In genomic region chr12:101414533-101415119, GRCh38 we compare ENCODE assay signal across 9 cellular contexts. TPM values are rescaled to one million over a fixed set of nuclear protein-coding genes. Genes with fewer than 3 reads are reported as not detected.
DNase-seq lines count a peak whose midpoint lies in the region; ATAC-seq and TF ChIP-seq lines count a peak whose summit lies in the region.
"Had no signal": no experiment of that assay in that cellular context is flagged by ENCODE, and none has a peak within 500 bp of the region (broad histone marks: within the 10 kb centered on the region; RNA-seq: fewer than 3 reads in every experiment).

No MANE protein-coding gene starts in this region.

- no peak for ATAC-seq in naive B cell (ENCODE audit: low read depth in 2 of 2)

- TF ChIP-seq CTCF in C4-2B (conservative IDR thresholded peaks at IDR 0.05) (peak; percentile 75), GM13976 (IDR thresholded peaks at IDR 0.05; ENCODE audit: borderline replicate concordance, control extremely low read depth, extremely low read depth, insufficient read depth, missing control alignments) (peak; percentile 41), Loucy (conservative IDR thresholded peaks at IDR 0.05; ENCODE audit: low read length) (peak; percentile 81), endothelial cell (IDR thresholded peaks at IDR 0.05; ENCODE audit: unreplicated experiment) (peak; percentile 48)

- H3F3A ChIP-seq in Loucy (ENCODE audit: low read depth), result no peaks in the 10 kb centered on the region

- no peaks in the 10 kb centered on the region for H3K79me2 ChIP-seq in Loucy (ENCODE audit: insufficient read depth, low read length)

- no peak overlapping the region for H3K9ac ChIP-seq in Loucy (ENCODE audit: low read depth, low read length, poor library complexity, severe bottlenecking)

- DNase-seq in GM13976 (ENCODE audit: low spot score), result peak; percentile 48
- DNase-seq in RPMI7951 (ENCODE audit: low read depth), result peak; percentile 54
- peak; percentile 55 for DNase-seq in endothelial cell (ENCODE audit: low spot score)
- DNase-seq in naive B cell, result peak; percentile 24
- no peak for DNase-seq in activated T-cell treated with anti-CD3 and anti-CD28 coated beads, Interleukin-2, amount 50 U/mL, for 24 hours
- DNase-seq in activated CD8-positive, alpha-beta memory T cell treated with anti-CD3 and anti-CD28 coated beads for 24 hours, result no peak

- H3K36me3 Mint-ChIP-seq in endothelial cell (ENCODE audit: low read depth, unreplicated experiment), result no peaks in the 10 kb centered on the region
- H3K36me3 Mint-ChIP-seq in naive B cell, result no peaks in the 10 kb centered on the region
- H3K36me3 Mint-ChIP-seq in activated T-cell treated with anti-CD3 and anti-CD28 coated beads, Interleukin-2, amount 50 U/mL, for 24 hours (ENCODE audit: low read depth), result no peaks in the 10 kb centered on the region

- no peak overlapping the region for H3K27ac ChIP-seq in C4-2B
- H3K27ac ChIP-seq: neutrophil had no signal

- in situ Hi-C loops in GM13976 (cut with MboI; ENCODE audit: low sequenced_read_pairs, unreplicated experiment), result loop anchor here (25.0 kb wide), 1 partner anchor 348 kb away; no protein-coding TSS in a partner anchor

- H3K9me2 ChIP-seq in Loucy (replicated peaks; ENCODE audit: low read depth, low read length), result no peaks in the 10 kb centered on the region

- H3K9me3 Mint-ChIP-seq in endothelial cell (ENCODE audit: unreplicated experiment) (no peaks in the 10 kb centered on the region), naive B cell (no peaks in the 10 kb centered on the region)
- H3K9me3 Mint-ChIP-seq in activated T-cell treated with anti-CD3 and anti-CD28 coated beads, Interleukin-2, amount 50 U/mL, for 24 hours, result no peaks in the 10 kb centered on the region

- no peaks in the 10 kb centered on the region for H3K27me3 ChIP-seq in Loucy (ENCODE audit: insufficient read depth, low read length, poor library complexity, severe bottlenecking)
- H3K27me3 ChIP-seq: neutrophil had no signal

- H2AFZ ChIP-seq in Loucy (ENCODE audit: low read length), result no peak overlapping the region; the same call in 1 of the 2 replicates

- H3K4me1 ChIP-seq in Loucy (ENCODE audit: insufficient read depth, low read length, poor library complexity, severe bottlenecking), result no peaks in the 10 kb centered on the region

- H3K36me3 ChIP-seq in Loucy (ENCODE audit: insufficient read depth, low read length), result no peaks in the 10 kb centered on the region
- H3K36me3 ChIP-seq: neutrophil had no signal

- no peak overlapping the region for H3K4me2 ChIP-seq in Loucy (ENCODE audit: low read depth, low read length, poor library complexity, severe bottlenecking)

- no peak overlapping the region for H3K27ac Mint-ChIP-seq in endothelial cell (ENCODE audit: unreplicated experiment)
- H3K27ac Mint-ChIP-seq in naive B cell, result no peak overlapping the region
- no peak overlapping the region for H3K27ac Mint-ChIP-seq in activated T-cell treated with anti-CD3 and anti-CD28 coated beads, Interleukin-2, amount 50 U/mL, for 24 hours

- H3K4me3 Mint-ChIP-seq in endothelial cell (ENCODE audit: unreplicated experiment) (no peak overlapping the region), naive B cell (no peak overlapping the region)
- H3K4me3 Mint-ChIP-seq in activated T-cell treated with anti-CD3 and anti-CD28 coated beads, Interleukin-2, amount 50 U/mL, for 24 hours, result no peak overlapping the region

- H3K27me3 Mint-ChIP-seq in endothelial cell (ENCODE audit: unreplicated experiment) (no peaks in the 10 kb centered on the region), naive B cell (peaks cover 0 to 6% (median 4%) of the 10 kb centered on the region in 3 donors)
- peaks cover 6% of the 10 kb centered on the region for H3K27me3 Mint-ChIP-seq in activated T-cell treated with anti-CD3 and anti-CD28 coated beads, Interleukin-2, amount 50 U/mL, for 24 hours

- H3K4me1 Mint-ChIP-seq in endothelial cell (ENCODE audit: unreplicated experiment), result no peaks in the 10 kb centered on the region
- no peaks in the 10 kb centered on the region for H3K4me1 Mint-ChIP-seq in naive B cell
- no peaks in the 10 kb centered on the region for H3K4me1 Mint-ChIP-seq in activated T-cell treated with anti-CD3 and anti-CD28 coated beads, Interleukin-2, amount 50 U/mL, for 24 hours (ENCODE audit: low read depth)

- H3K4me3 ChIP-seq in Loucy (ENCODE audit: low read length, poor library complexity, severe bottlenecking), result no peak overlapping the region

- H3K9me3 ChIP-seq in Loucy (ENCODE audit: insufficient read depth, low read depth, low read length), result no peaks in the 10 kb centered on the region
- H3K9me3 ChIP-seq: neutrophil had no signal

- H4K20me1 ChIP-seq in Loucy (ENCODE audit: insufficient read depth, low read length, poor library complexity, severe bottlenecking), result no peaks in the 10 kb centered on the region

RNA-seq across cellular contexts. Expression of gene ARL1, which starts 7.1 kb away (rescaled TPM):
- 49.9 and 69.8 TPM in 2 replicates for total RNA-seq in RPMI7951 (2014; rRNA removed; shearing (Covaris generic))
- total RNA-seq in endothelial cell (ENCODE audit: unreplicated experiment), result 59.2 TPM
- polyA plus RNA-seq in naive B cell (ENCODE audit: low read depth in 6 of 6), result 10 to 100 TPM; 26.7 to 53.7 (median 34.6) TPM

Comparison
In these comparisons a context has a peak if more than half of its experiments do, and no peak if none do; other contexts are left out.
1. DNase-seq: peak in GM13976 (single experiment), RPMI7951 (single experiment), endothelial cell (single experiment) and naive B cell (single experiment); none in activated T-cell treated with anti-CD3 and anti-CD28 coated beads, Interleukin-2, amount 50 U/mL, for 24 hours (single experiment) and activated CD8-positive, alpha-beta memory T cell treated with anti-CD3 and anti-CD28 coated beads for 24 hours (single experiment).
2. Peak in every context shown above with its lines, with median percentiles within 50 percentile points of each other: CTCF ChIP-seq.